9 cellular contexts compared by ENCODE assay signal in the genomic region with DNA sequence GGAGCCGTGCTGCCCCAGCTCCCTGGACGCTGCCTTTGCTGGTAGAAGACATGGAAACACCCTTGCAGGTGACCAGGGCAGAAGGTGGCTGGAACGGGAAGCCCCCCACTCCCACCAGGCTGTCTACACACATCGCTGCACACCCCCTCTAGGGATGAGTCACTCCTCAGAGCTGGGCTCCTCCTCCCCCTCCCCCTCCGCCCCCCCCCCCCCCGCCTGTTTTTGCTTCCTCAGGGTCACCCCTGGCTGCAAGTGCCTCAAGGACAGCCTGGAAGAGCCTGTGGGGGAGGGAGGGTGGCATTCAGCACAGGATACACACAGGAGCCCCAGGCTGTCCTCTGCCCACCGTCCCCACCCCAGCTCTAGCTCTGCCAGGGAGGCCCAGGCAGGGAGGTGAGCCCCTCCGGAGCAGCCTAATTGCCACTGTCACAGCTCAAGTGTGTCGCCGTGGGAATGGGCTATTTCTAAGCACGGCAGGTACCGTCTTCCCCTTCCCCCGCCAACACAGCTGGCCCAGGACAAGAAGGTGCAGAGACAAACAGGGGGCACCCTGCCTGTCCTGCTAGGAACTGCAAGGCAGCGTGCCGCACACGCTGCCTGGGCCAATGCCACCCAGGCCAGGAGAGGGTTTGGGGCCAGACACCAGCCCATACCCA. TPM values are rescaled to one million over a fixed set of nuclear protein-coding genes. Genes with fewer than 3 reads are reported as not detected.
A peak's percentile ranks its signal among the peaks of the same experiment; 100 is the strongest.
DNase-seq lines count a peak whose midpoint lies in the region; ATAC-seq and TF ChIP-seq lines count a peak whose summit lies in the region.
"Had no signal": no experiment of that assay in that cellular context is flagged by ENCODE, and none has a peak within 500 bp of the region (broad histone marks: within the 10 kb centered on the region; RNA-seq: fewer than 3 reads in every experiment).

No MANE protein-coding gene starts in this region.

- H3K4me3 ChIP-seq in PC-3 (ENCODE audit: low read length) (no peak overlapping the region), fibroblast of the aortic adventitia (ENCODE audit: low read depth, low read length) (no peak overlapping the region), HAP-1 (no peak overlapping the region)

- BruUV-seq in PC-3 (replicated peaks; lab: Mats Ljungman, UMichigan) = no TSS peak

- H3K27me3 ChIP-seq in PC-3 (ENCODE audit: low read length) = peaks cover 4% of the 10 kb centered on the region; the same call in 1 of the 2 replicates
- H3K27me3 ChIP-seq in HAP-1 (ENCODE audit: low read depth) = peaks cover 4% of the 10 kb centered on the region; the same call in 1 of the 2 replicates

- CTCF ChIA-PET in activated naive CD4-positive, alpha-beta T cell treated with anti-CD3 and anti-CD28 coated beads, Interleukin-2, amount 10 ng/mL, durations not matched to agents 7 days and 5 days (lab: Charles Lee) = interaction anchor here (1.3 kb wide), 1 partner anchor 11 kb away, joined by 3 read pairs; no protein-coding TSS in a partner anchor
- CTCF ChIA-PET in PC-3 (lab: Charles Lee) = no interaction called here

- no peak overlapping the region for H3K27ac ChIP-seq in PC-3 (ENCODE audit: low read length)
- H3K27ac ChIP-seq: neutrophil had no signal

- H3K4me1 ChIP-seq in PC-3 (ENCODE audit: insufficient read depth, low read length) = peaks cover 5% of the 10 kb centered on the region
- H3K4me1 ChIP-seq in HAP-1 = no peaks in the 10 kb centered on the region

- peaks cover 9% of the 10 kb centered on the region for H3K4me1 Mint-ChIP-seq in activated naive CD4-positive, alpha-beta T cell treated with anti-CD3 and anti-CD28 coated beads, Interleukin-2, amount 10 ng/mL, durations not matched to agents 7 days and 5 days
- H3K4me1 Mint-ChIP-seq in stimulated activated naive B cell treated with anti-CD40 and anti-IgM and Interleukin-4, amounts not matched to agents 10 μg/mL and 1 μg/mL and 100 μg/mL, for 72 hours = peaks cover 12 to 19% of the 10 kb centered on the region in 2 donors

- no peaks in the 10 kb centered on the region for H3F3A ChIP-seq in PC-3 (ENCODE audit: low read length, unreplicated experiment)

- H2AFZ ChIP-seq in PC-3 (ENCODE audit: low read length) = no peak overlapping the region

- peak; percentile 56 for ATAC-seq in PC-3
- peak; percentile 54 to 57 for ATAC-seq in stimulated activated naive B cell treated with anti-CD40 and anti-IgM and Interleukin-4, amounts not matched to agents 10 μg/mL and 1 μg/mL and 100 μg/mL, for 72 hours (replicated peaks)

- no peaks in the 10 kb centered on the region for H3K9me3 Mint-ChIP-seq in activated naive CD4-positive, alpha-beta T cell treated with anti-CD3 and anti-CD28 coated beads, Interleukin-2, amount 10 ng/mL, durations not matched to agents 7 days and 5 days
- no peaks in the 10 kb centered on the region for H3K9me3 Mint-ChIP-seq in stimulated activated naive B cell treated with anti-CD40 and anti-IgM and Interleukin-4, amounts not matched to agents 10 μg/mL and 1 μg/mL and 100 μg/mL, for 72 hours

- no peak overlapping the region for H3K27ac Mint-ChIP-seq in activated naive CD4-positive, alpha-beta T cell treated with anti-CD3 and anti-CD28 coated beads, Interleukin-2, amount 10 ng/mL, durations not matched to agents 7 days and 5 days
- H3K27ac Mint-ChIP-seq in stimulated activated naive B cell treated with anti-CD40 and anti-IgM and Interleukin-4, amounts not matched to agents 10 μg/mL and 1 μg/mL and 100 μg/mL, for 72 hours = no peak overlapping the region

- no peak overlapping the region for H3K4me3 Mint-ChIP-seq in activated naive CD4-positive, alpha-beta T cell treated with anti-CD3 and anti-CD28 coated beads, Interleukin-2, amount 10 ng/mL, durations not matched to agents 7 days and 5 days
- no peak overlapping the region for H3K4me3 Mint-ChIP-seq in stimulated activated naive B cell treated with anti-CD40 and anti-IgM and Interleukin-4, amounts not matched to agents 10 μg/mL and 1 μg/mL and 100 μg/mL, for 72 hours

- peak overlapping the region; percentile 60 for H3K4me2 ChIP-seq in PC-3 (ENCODE audit: low read length)

- H3K27me3 Mint-ChIP-seq in activated naive CD4-positive, alpha-beta T cell treated with anti-CD3 and anti-CD28 coated beads, Interleukin-2, amount 10 ng/mL, durations not matched to agents 7 days and 5 days = peaks cover 42% of the 10 kb centered on the region
- peaks cover 6 to 19% of the 10 kb centered on the region in 2 donors for H3K27me3 Mint-ChIP-seq in stimulated activated naive B cell treated with anti-CD40 and anti-IgM and Interleukin-4, amounts not matched to agents 10 μg/mL and 1 μg/mL and 100 μg/mL, for 72 hours

- in situ Hi-C loops in HAP-1 (cut with MboI; ENCODE audit: low sequenced_read_pairs) = no loop called here

- peaks cover 2% of the 10 kb centered on the region for H3K36me3 Mint-ChIP-seq in activated naive CD4-positive, alpha-beta T cell treated with anti-CD3 and anti-CD28 coated beads, Interleukin-2, amount 10 ng/mL, durations not matched to agents 7 days and 5 days
- no peaks in the 10 kb centered on the region for H3K36me3 Mint-ChIP-seq in stimulated activated naive B cell treated with anti-CD40 and anti-IgM and Interleukin-4, amounts not matched to agents 10 μg/mL and 1 μg/mL and 100 μg/mL, for 72 hours

- H3K36me3 ChIP-seq in PC-3 (ENCODE audit: low read depth, low read length) = no peaks in the 10 kb centered on the region
- no peaks in the 10 kb centered on the region for H3K36me3 ChIP-seq in HAP-1 (replicated peaks)
- H3K36me3 ChIP-seq: neutrophil had no signal

- H3K9ac ChIP-seq in PC-3 (ENCODE audit: low read length) = no peak overlapping the region

- H3K9me3 ChIP-seq in PC-3 (ENCODE audit: low read length) = no peaks in the 10 kb centered on the region
- no peaks in the 10 kb centered on the region for H3K9me3 ChIP-seq in HAP-1
- H3K9me3 ChIP-seq: neutrophil had no signal

- peak; percentile 42 for DNase-seq in activated naive CD4-positive, alpha-beta T cell treated with anti-CD3 and anti-CD28 coated beads, Interleukin-2, amount 10 ng/mL, durations not matched to agents 7 days and 5 days
- DNase-seq in activated naive CD4-positive, alpha-beta T cell (lab: John Stamatoyannopoulos, UW) = no peak
- DNase-seq in PC-3 = peak; percentile 55
- no peak for DNase-seq in fibroblast of the aortic adventitia (ENCODE audit: low read depth)
- DNase-seq in stimulated activated naive B cell treated with anti-CD40 and anti-IgM and Interleukin-4, amounts not matched to agents 10 μg/mL and 1 μg/mL and 100 μg/mL, for 72 hours = no peak
- no peak for DNase-seq in EL
- no peak for DNase-seq in HAP-1 (ENCODE audit: low spot score in 2 of 2)
- DNase-seq in activated CD4-positive, alpha-beta T cell treated with anti-CD3 and anti-CD28 coated beads, Interleukin-2, amount 50 U/mL, for 1 hour = no peak

- H4K20me1 ChIP-seq in PC-3 (ENCODE audit: low read length) = no peaks in the 10 kb centered on the region

- intact Hi-C loops in PC-3 (cut with micrococcal nuclease) = no loop called here

- no peaks in the 10 kb centered on the region for H3K9me2 ChIP-seq in PC-3 (replicated peaks; ENCODE audit: low read length)

- TF ChIP-seq CTCF in PC-3 (conservative IDR thresholded peaks at IDR 0.05; ENCODE audit: low read depth, low read length) = peak; percentile 55
- peak; percentile 49 for TF ChIP-seq CTCF in fibroblast of the aortic adventitia (IDR thresholded peaks at IDR 0.05; ENCODE audit: insufficient read depth, low read length)

- H3K79me2 ChIP-seq in PC-3 (ENCODE audit: low read length) = no peaks in the 10 kb centered on the region

- POLR2A ChIA-PET in PC-3 (lab: Charles Lee; ENCODE audit: unreplicated experiment) = interaction anchor here (0.6 kb wide), 1 partner anchor 252 kb away, joined by 4 read pairs; no protein-coding TSS in a partner anchor

RNA-seq across cellular contexts. Expression of gene FNDC10, which starts 2.5 kb away (rescaled TPM):
- 7.9 and 8.8 TPM in 2 replicates for total RNA-seq in PC-3 (2014; rRNA removed)
- total RNA-seq in fibroblast of the aortic adventitia (ENCODE audit: low replicate concordance) = 4.5 and 5.9 TPM in 2 replicates

RNA-seq across cellular contexts. Expression of gene MIB2, which starts 17.9 kb away (rescaled TPM):
- 164 and 218 TPM in 2 replicates for total RNA-seq in PC-3 (2014; rRNA removed)
- total RNA-seq in fibroblast of the aortic adventitia (ENCODE audit: low replicate concordance) = 37.7 and 62.1 TPM in 2 replicates

RNA-seq across cellular contexts. Expression of gene SSU72, which starts 22.7 kb away (rescaled TPM):
- total RNA-seq in PC-3 (2014; rRNA removed) (283 and 310 TPM in 2 replicates), fibroblast of the aortic adventitia (ENCODE audit: low replicate concordance) (42.8 and 78.2 TPM in 2 replicates)

RNA-seq across cellular contexts. Expression of gene MMP23B, which starts 34.6 kb away (rescaled TPM):
- total RNA-seq in PC-3 (2014; rRNA removed) (25.9 and 28.4 TPM in 2 replicates), fibroblast of the aortic adventitia (ENCODE audit: low replicate concordance) (13.5 and 35.2 TPM in 2 replicates)

RNA-seq across cellular contexts. Expression of gene TMEM240, which starts 57.0 kb away (rescaled TPM):
- 0.87 and 2.0 TPM in 2 replicates for total RNA-seq in PC-3 (2014; rRNA removed)
- total RNA-seq in fibroblast of the aortic adventitia (ENCODE audit: low replicate concordance) = 0.82 and 3.6 TPM in 2 replicates

Comparison
In these comparisons a context has a peak if more than half of its experiments do, and no peak if none do; other contexts are left out.
1. DNase-seq: peak in activated naive CD4-positive, alpha-beta T cell treated with anti-CD3 and anti-CD28 coated beads, Interleukin-2, amount 10 ng/mL, durations not matched to agents 7 days and 5 days (single experiment) and PC-3 (single experiment); none in activated naive CD4-positive, alpha-beta T cell (0 of 4), fibroblast of the aortic adventitia (single experiment), stimulated activated naive B cell treated with anti-CD40 and anti-IgM and Interleukin-4, amounts not matched to agents 10 μg/mL and 1 μg/mL and 100 μg/mL, for 72 hours (single experiment), EL (single experiment), HAP-1 (0 of 2) and activated CD4-positive, alpha-beta T cell treated with anti-CD3 and anti-CD28 coated beads, Interleukin-2, amount 50 U/mL, for 1 hour (single experiment).